ENCODE assay signal across 8 cellular contexts in the genomic region with DNA sequence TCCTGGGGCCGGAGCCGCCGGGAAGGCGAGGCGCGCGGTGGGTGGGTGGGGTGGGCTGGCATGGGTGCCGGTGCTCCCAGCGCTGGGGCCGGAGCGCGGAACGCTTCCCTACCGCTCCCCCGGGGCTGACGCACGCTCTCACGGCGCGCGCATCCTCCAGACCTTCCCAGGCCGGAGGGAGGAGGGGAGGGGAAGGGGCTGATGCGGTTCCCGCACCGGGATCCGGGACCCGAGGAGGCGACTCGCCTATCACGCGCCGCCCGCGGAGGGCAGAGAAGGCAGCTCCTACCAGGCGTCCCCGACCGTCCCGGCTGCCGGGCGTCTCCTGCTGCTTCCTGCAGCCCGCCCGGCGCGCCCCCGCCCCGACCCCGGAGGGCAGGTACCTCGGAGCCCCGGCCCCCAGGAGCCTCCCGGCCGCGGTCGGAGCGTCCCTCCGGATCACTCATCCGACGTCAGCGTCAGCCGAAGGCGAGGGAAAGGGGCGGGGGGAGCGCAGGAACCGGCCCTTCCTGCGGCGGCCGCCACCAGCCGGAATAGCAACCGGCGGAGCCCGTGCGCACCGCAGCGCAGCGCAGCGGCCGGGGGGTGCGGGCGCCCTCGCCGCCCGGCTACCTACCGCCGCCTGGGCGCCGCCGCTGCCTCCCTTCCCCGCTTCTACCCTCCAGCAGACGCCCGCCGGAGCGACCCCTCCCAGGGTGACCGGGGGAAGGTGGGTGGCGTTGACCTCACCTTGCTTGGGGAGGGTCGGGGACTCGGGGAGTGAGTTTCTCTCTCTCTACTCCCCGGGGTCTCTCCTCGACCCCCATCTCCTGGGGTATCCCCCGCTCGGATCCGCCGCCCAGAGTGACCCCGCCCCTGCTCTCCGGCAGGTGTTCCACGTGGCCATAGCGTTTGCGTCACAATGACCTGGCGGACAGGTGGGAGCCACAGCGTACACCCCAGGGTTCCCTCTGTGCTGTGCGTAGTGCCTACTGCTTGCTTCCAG. TPM values are rescaled to one million over a fixed set of nuclear protein-coding genes. Genes with fewer than 3 reads are reported as not detected.
DNase-seq lines count a peak whose midpoint lies in the region; ATAC-seq and TF ChIP-seq lines count a peak whose summit lies in the region.

Gene ICA1, minus strand, starts transcription at position 457 of the 985 bp plus-strand sequence. CDS start 26,241 bp downstream, outside the sequence.

- no peak within 1 kb of the TSS for H2BK12ac ChIP-seq in neuronal stem cell (ENCODE audit: low read length)

- no peak within 1 kb of the TSS for H2BK120ac ChIP-seq in neuronal stem cell (ENCODE audit: low read depth, low read length)

- H3K4me1 ChIP-seq in ACC112 (ENCODE audit: control insufficient read depth, insufficient read depth, low read length, unreplicated experiment): no peaks in the 10 kb centered on the region
- H3K4me1 ChIP-seq in neuronal stem cell (ENCODE audit: control insufficient read depth in 2 of 2, insufficient read depth in 1 of 2, low read depth in 1 of 2, low read length in 2 of 2): peaks cover 0 to 2% of the 10 kb centered on the region in 2 donors

- peak within 1 kb of the TSS; percentile 90 for H3K23ac ChIP-seq in neuronal stem cell (ENCODE audit: low read depth, low read length, poor library complexity)

- H3K27ac ChIP-seq in ACC112 (ENCODE audit: low read depth, low read length) (no peak within 1 kb of the TSS), neuronal stem cell (replicated peaks; ENCODE audit: low read length) (no peak within 1 kb of the TSS)

- no peak within 1 kb of the TSS for H2BK5ac ChIP-seq in neuronal stem cell (ENCODE audit: low read length)

- H3K27ac Mint-ChIP-seq in activated naive CD8-positive, alpha-beta T cell: no peak within 1 kb of the TSS
- H3K27ac Mint-ChIP-seq in glutamatergic neuron (ENCODE audit: unreplicated experiment): peak within 1 kb of the TSS; percentile 70

- H3K9me3 Mint-ChIP-seq in activated naive CD8-positive, alpha-beta T cell (ENCODE audit: low read depth): peaks cover 7% of the 10 kb centered on the region
- peaks cover 2% of the 10 kb centered on the region for H3K9me3 Mint-ChIP-seq in glutamatergic neuron (ENCODE audit: unreplicated experiment)

- H3K36me3 Mint-ChIP-seq in activated naive CD8-positive, alpha-beta T cell: no peaks in the 10 kb centered on the region
- H3K36me3 Mint-ChIP-seq in glutamatergic neuron (ENCODE audit: unreplicated experiment): no peaks in the 10 kb centered on the region

- H3K4me3 ChIP-seq in ACC112 (ENCODE audit: low read depth, low read length) (peak within 1 kb of the TSS; percentile 69), neuronal stem cell (ENCODE audit: low read length in 2 of 2) (peak within 1 kb of the TSS; percentile 57 to 90)

- H3K9me3 ChIP-seq in neuronal stem cell (replicated peaks in 1 of 2; ENCODE audit: control insufficient read depth in 2 of 2, insufficient read depth in 1 of 2, low read depth in 1 of 2, low read length in 2 of 2): no peaks in the 10 kb centered on the region

- peak within 1 kb of the TSS; percentile 79 for H2BK15ac ChIP-seq in neuronal stem cell (ENCODE audit: low read length)

- H3K36me3 ChIP-seq in ACC112 (ENCODE audit: insufficient read depth, low read length) (no peaks in the 10 kb centered on the region), neuronal stem cell (replicated peaks in 1 of 2; ENCODE audit: control insufficient read depth in 2 of 2, insufficient read depth in 2 of 2, low read length in 2 of 2) (no peaks in the 10 kb centered on the region)

- peak within 1 kb of the TSS; percentile 38 for H2AFZ ChIP-seq in ACC112 (ENCODE audit: low read length, unreplicated experiment)
- H2AFZ ChIP-seq in neuronal stem cell (ENCODE audit: low read length): peak within 1 kb of the TSS; percentile 99

- peak within 1 kb of the TSS; percentile 73 for H3K9ac ChIP-seq in neuronal stem cell (ENCODE audit: low read depth, low read length, poor library complexity)

- ATAC-seq in HG03159 (IDR thresholded peaks at IDR 0.05; ENCODE audit: unreplicated experiment) (peak; percentile 62), HG03095 (IDR thresholded peaks at IDR 0.05; ENCODE audit: unreplicated experiment) (no peak)

- DNase-seq in GM13977 (ENCODE audit: low spot score) (peak; percentile 50), NCI-H526 treated with DMSO at 0.1 percent for 48 hours (lab: John Stamatoyannopoulos, UW) (peak; percentile 64), glutamatergic neuron (peak; percentile 85), neuronal stem cell (ENCODE audit: low spot score) (peak; percentile 66)

- H4K8ac ChIP-seq in neuronal stem cell (ENCODE audit: low read depth, low read length): no peak within 1 kb of the TSS

- no peaks in the 10 kb centered on the region for H3K79me1 ChIP-seq in neuronal stem cell (ENCODE audit: low read depth, low read length)

- H3K27me3 ChIP-seq in ACC112 (ENCODE audit: insufficient read depth, low read length) (peaks cover 65% of the 10 kb centered on the region), neuronal stem cell (ENCODE audit: control insufficient read depth in 3 of 3, insufficient read depth in 3 of 3, low read depth in 1 of 3, low read length in 3 of 3) (peaks cover 0 to 23% (median 12%) of the 10 kb centered on the region in 3 experiments)

- H2AK5ac ChIP-seq in neuronal stem cell (ENCODE audit: low read depth, low read length): no peak within 1 kb of the TSS

- H3K4me3 Mint-ChIP-seq in activated naive CD8-positive, alpha-beta T cell: peak within 1 kb of the TSS; percentile 84
- H3K4me3 Mint-ChIP-seq in glutamatergic neuron (ENCODE audit: unreplicated experiment): peak within 1 kb of the TSS; percentile 88

- H3K18ac ChIP-seq in neuronal stem cell (ENCODE audit: low read length): peak within 1 kb of the TSS; percentile 93

- no peak for TF ChIP-seq CTCF in GM13977 (IDR thresholded peaks at IDR 0.05; ENCODE audit: extremely low read depth, insufficient read depth, missing control alignments)
- no peak for TF ChIP-seq CTCF in glutamatergic neuron (IDR thresholded peaks at IDR 0.05; ENCODE audit: partially characterized antibody, unreplicated experiment)

- H3K4me2 ChIP-seq in neuronal stem cell (ENCODE audit: insufficient read depth, low read length, poor library complexity, severe bottlenecking): peak within 1 kb of the TSS; percentile 78

- WGBS in neuronal stem cell (ENCODE audit: extremely low coverage in 2 of 2, insufficient read length in 2 of 2, insufficient replicate concordance in 1 of 2), 2 donors: no CpG with 5 or more reads among the region's 109 CpGs

- H3K27me3 Mint-ChIP-seq in activated naive CD8-positive, alpha-beta T cell: peaks cover 45% of the 10 kb centered on the region
- peaks cover 4% of the 10 kb centered on the region for H3K27me3 Mint-ChIP-seq in glutamatergic neuron (ENCODE audit: unreplicated experiment)

- H3K4ac ChIP-seq in neuronal stem cell (ENCODE audit: low read length): no peak within 1 kb of the TSS

- H4K91ac ChIP-seq in neuronal stem cell (ENCODE audit: low read depth, low read length, poor library complexity): no peak within 1 kb of the TSS

- in situ Hi-C loops in GM13977 (cut with MboI; ENCODE audit: low pct_unique_long_range_greater_than_20kb, low sequenced_read_pairs, unreplicated experiment): no loop called here

- no peaks in the 10 kb centered on the region for H3K79me2 ChIP-seq in ACC112 (ENCODE audit: control insufficient read depth, insufficient read depth, low read length, unreplicated experiment)

- no peak within 1 kb of the TSS for H3K14ac ChIP-seq in neuronal stem cell (ENCODE audit: low read length)

- H3K4me1 Mint-ChIP-seq in activated naive CD8-positive, alpha-beta T cell (ENCODE audit: low read depth): peaks cover 6% of the 10 kb centered on the region
- peaks cover 9% of the 10 kb centered on the region for H3K4me1 Mint-ChIP-seq in glutamatergic neuron (ENCODE audit: low read depth, unreplicated experiment)

RNA-seq across cellular contexts. Expression of gene ICA1, which starts in this region (rescaled TPM):
- 9.8 TPM for total RNA-seq in glutamatergic neuron (ENCODE audit: unreplicated experiment)
- polyA plus RNA-seq in neuronal stem cell (2013, experiment 1 of 2): 6.6 TPM
- polyA plus RNA-seq in neuronal stem cell (2013, experiment 2 of 2): 7.8 TPM
